ENCODE assay signal across 8 cellular contexts in the genomic region with DNA sequence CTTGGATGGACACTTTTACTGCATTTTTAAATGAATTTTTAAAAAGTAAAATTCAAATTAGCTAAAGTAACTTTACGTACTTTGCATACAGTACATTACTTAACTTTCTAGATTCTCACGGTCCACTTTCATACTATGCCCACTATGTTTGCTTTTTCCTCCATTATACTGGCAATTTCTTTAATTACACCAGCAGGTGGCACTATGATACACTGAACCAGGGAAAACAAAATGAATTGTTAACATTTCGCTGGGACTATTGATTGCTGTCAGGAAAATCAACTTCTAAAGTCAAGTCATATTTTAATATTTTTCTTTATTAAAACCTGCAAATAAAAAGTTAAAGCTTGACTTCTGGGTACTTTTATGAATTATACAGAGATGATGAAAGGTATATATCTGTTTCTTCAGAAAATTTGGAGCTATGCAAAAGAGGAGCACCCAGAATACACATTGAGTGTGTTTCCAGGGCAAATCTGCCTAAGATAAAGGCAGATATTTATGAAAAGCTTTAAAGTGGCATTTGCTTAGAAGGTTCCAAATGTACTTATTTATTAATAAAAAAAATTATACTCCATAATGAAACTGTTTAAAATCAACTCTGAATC. TPM values are rescaled to one million over a fixed set of nuclear protein-coding genes. Genes with fewer than 3 reads are reported as not detected.
DNase-seq lines count a peak whose midpoint lies in the region; ATAC-seq and TF ChIP-seq lines count a peak whose summit lies in the region.

No MANE protein-coding gene starts in this region.

- TF ChIP-seq CTCF in fibroblast of the aortic adventitia (IDR thresholded peaks at IDR 0.05; ENCODE audit: insufficient read depth, low read length): peak; percentile 64

- intact Hi-C loops in sciatic nerve (cut with DNase I): no loop called here

- no peak overlapping the region for H3K4me3 ChIP-seq in fibroblast of the aortic adventitia (ENCODE audit: low read depth, low read length)

- DNase-seq in A172 (ENCODE audit: low spot score): peak; percentile 68
- peak; percentile 72 for DNase-seq in ELR (ENCODE audit: low read depth)
- DNase-seq in Kasumi-1 (lab: John Stamatoyannopoulos, UW): peak; percentile 71 to 84
- peak; percentile 25 for DNase-seq in SKM-1 treated with dmso at 0.1 percent for 144 hours (lab: John Stamatoyannopoulos, UW; ENCODE audit: unreplicated experiment)
- peak; percentile 66 for DNase-seq in fibroblast of the aortic adventitia (ENCODE audit: low read depth)
- no peak for DNase-seq in sciatic nerve (ENCODE audit: low spot score)
- no peak for DNase-seq in UCSD-AML1 (lab: John Stamatoyannopoulos, UW; ENCODE audit: unreplicated experiment)

- peak; percentile 79 for ATAC-seq in GM21825 (IDR thresholded peaks at IDR 0.05; ENCODE audit: unreplicated experiment)
- peak; percentile 46 for ATAC-seq in sciatic nerve

RNA-seq across cellular contexts. Expression of gene POU1F1, which starts 21.8 kb away (rescaled TPM):
- total RNA-seq in A172 (2014; rRNA removed; shearing (Covaris generic)): not detected in 2 replicates
- total RNA-seq in fibroblast of the aortic adventitia (ENCODE audit: low replicate concordance) (not detected in 2 replicates), sciatic nerve (not detected)

Comparison
In these comparisons a context has a peak if more than half of its experiments do, and no peak if none do; other contexts are left out.
1. DNase-seq: peak in A172 (single experiment), ELR (single experiment), Kasumi-1 (2 of 2), SKM-1 treated with dmso at 0.1 percent for 144 hours (single experiment) and fibroblast of the aortic adventitia (single experiment); none in sciatic nerve (single experiment) and UCSD-AML1 (single experiment).